8 cellular contexts compared by ENCODE assay signal in the genomic region with DNA sequence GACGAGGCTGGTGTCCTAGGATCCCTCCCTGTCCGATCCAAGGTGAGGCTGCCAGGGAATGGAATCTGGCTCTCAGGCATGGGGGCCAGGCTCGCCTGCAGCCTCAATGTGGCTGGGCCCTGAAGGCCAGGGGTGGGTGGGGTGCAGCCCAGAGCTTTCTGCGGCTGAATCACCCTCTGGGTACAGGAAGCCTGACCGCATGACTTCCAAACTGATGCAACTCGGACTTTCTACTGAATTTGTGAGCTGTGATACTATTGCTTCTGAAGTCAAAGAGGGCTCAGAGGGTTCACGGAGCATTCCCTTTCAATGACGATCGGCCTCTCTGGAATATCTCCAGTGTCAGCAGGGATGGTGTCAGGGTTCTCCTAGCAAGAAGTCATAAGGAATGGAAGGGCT.
DNase-seq lines count a peak whose midpoint lies in the region; ATAC-seq lines count a peak whose summit lies in the region.

No MANE protein-coding gene starts in this region.

- H3K36me3 ChIP-seq in naive thymus-derived CD4-positive, alpha-beta T cell (ENCODE audit: control insufficient read depth in 2 of 3, insufficient read depth in 3 of 3, low read length in 3 of 3), result no peaks in the 10 kb centered on the region
- H3K36me3 ChIP-seq in CD4-positive, alpha-beta memory T cell (ENCODE audit: insufficient read depth, low read length), result no peaks in the 10 kb centered on the region
- H3K36me3 ChIP-seq in HAP-1 (replicated peaks), result no peaks in the 10 kb centered on the region

- no peak overlapping the region for H3K4me3 Mint-ChIP-seq in naive thymus-derived CD4-positive, alpha-beta T cell
- no peak overlapping the region for H3K4me3 Mint-ChIP-seq in CD4-positive, alpha-beta memory T cell

- no peaks in the 10 kb centered on the region for H3K27me3 ChIP-seq in naive thymus-derived CD4-positive, alpha-beta T cell (ENCODE audit: control insufficient read depth in 2 of 2, insufficient read depth in 2 of 2, low read length in 2 of 2)
- H3K27me3 ChIP-seq in CD4-positive, alpha-beta memory T cell (ENCODE audit: insufficient read depth, low read length), result no peaks in the 10 kb centered on the region
- H3K27me3 ChIP-seq in HAP-1 (ENCODE audit: low read depth), result peaks cover 27% of the 10 kb centered on the region

- no peaks in the 10 kb centered on the region for H3K9me3 ChIP-seq in naive thymus-derived CD4-positive, alpha-beta T cell (ENCODE audit: control insufficient read depth in 2 of 3, low read length in 3 of 3)
- H3K9me3 ChIP-seq in CD4-positive, alpha-beta memory T cell (ENCODE audit: control insufficient read depth in 1 of 2, low read length in 2 of 2), result no peaks in the 10 kb centered on the region
- no peaks in the 10 kb centered on the region for H3K9me3 ChIP-seq in HAP-1

- DNase-seq in AG08395 (ENCODE audit: low spot score) (peak; percentile 91), MV-4-11 (lab: John Stamatoyannopoulos, UW) (peak; percentile 88), dermis blood vessel endothelial cell (peak; percentile 31), HAP-1 (ENCODE audit: low spot score in 2 of 2) (no peak)
- peak in 3 of 9 donors; percentile 4 to 20 (median 15) for DNase-seq in naive thymus-derived CD4-positive, alpha-beta T cell
- DNase-seq in CD4-positive, alpha-beta memory T cell, result no peak
- DNase-seq in stimulated activated naive CD4-positive, alpha-beta T cell treated with Interleukin-2 at 50 U/mL for 16 hours (lab: John Stamatoyannopoulos, UW), result no peak

- ATAC-seq in naive thymus-derived CD4-positive, alpha-beta T cell, result peak; percentile 39
- ATAC-seq in HG02623 (IDR thresholded peaks at IDR 0.05; ENCODE audit: unreplicated experiment), result no peak

- peaks cover 18 to 54% (median 32%) of the 10 kb centered on the region in 7 donors for H3K4me1 Mint-ChIP-seq in naive thymus-derived CD4-positive, alpha-beta T cell
- peaks cover 20 to 54% (median 33%) of the 10 kb centered on the region in 4 donors for H3K4me1 Mint-ChIP-seq in CD4-positive, alpha-beta memory T cell

- no peaks in the 10 kb centered on the region for H3K9me3 Mint-ChIP-seq in naive thymus-derived CD4-positive, alpha-beta T cell
- H3K9me3 Mint-ChIP-seq in CD4-positive, alpha-beta memory T cell, result no peaks in the 10 kb centered on the region

- H3K27me3 Mint-ChIP-seq in naive thymus-derived CD4-positive, alpha-beta T cell, result no peaks in the 10 kb centered on the region
- no peaks in the 10 kb centered on the region for H3K27me3 Mint-ChIP-seq in CD4-positive, alpha-beta memory T cell

- intact Hi-C loops in naive thymus-derived CD4-positive, alpha-beta T cell (cut with micrococcal nuclease), result no loop called here
- intact Hi-C loops in CD4-positive, alpha-beta memory T cell (cut with micrococcal nuclease), result no loop called here

- H3K27ac Mint-ChIP-seq in naive thymus-derived CD4-positive, alpha-beta T cell, result peak overlapping the region in 1 of 9 donors; percentile 59
- peak overlapping the region in 3 of 7 donors; percentile 37 to 78 (median 47) for H3K27ac Mint-ChIP-seq in CD4-positive, alpha-beta memory T cell

- no peak overlapping the region for H3K27ac ChIP-seq in naive thymus-derived CD4-positive, alpha-beta T cell (ENCODE audit: low read depth, low read length)
- H3K27ac ChIP-seq in CD4-positive, alpha-beta memory T cell (ENCODE audit: low read depth, low read length), result no peak overlapping the region

- peaks cover 21 to 22% of the 10 kb centered on the region in 2 donors for H3K4me1 ChIP-seq in naive thymus-derived CD4-positive, alpha-beta T cell (ENCODE audit: control insufficient read depth in 2 of 2, insufficient read depth in 2 of 2, low read length in 2 of 2)
- H3K4me1 ChIP-seq in CD4-positive, alpha-beta memory T cell (ENCODE audit: insufficient read depth, low read length), result peaks cover 32% of the 10 kb centered on the region
- H3K4me1 ChIP-seq in HAP-1, result no peaks in the 10 kb centered on the region

- CTCF ChIA-PET in naive thymus-derived CD4-positive, alpha-beta T cell (lab: Charles Lee), result no interaction called here
- CTCF ChIA-PET in CD4-positive, alpha-beta memory T cell (lab: Charles Lee; ENCODE audit: partially characterized antibody), result interaction anchor here (1.3 to 1.5 kb wide), 2 partner anchors 421 to 422 kb away, joined by 3 to 6 read pairs; no protein-coding TSS in a partner anchor

- no peak overlapping the region for H3K4me3 ChIP-seq in naive thymus-derived CD4-positive, alpha-beta T cell (ENCODE audit: low read length)
- H3K4me3 ChIP-seq in CD4-positive, alpha-beta memory T cell (ENCODE audit: low read length in 2 of 2), result no peak overlapping the region
- no peak overlapping the region for H3K4me3 ChIP-seq in HAP-1

- POLR2A ChIA-PET in naive thymus-derived CD4-positive, alpha-beta T cell (lab: Charles Lee), result no interaction called here
- POLR2A ChIA-PET in CD4-positive, alpha-beta memory T cell (lab: Charles Lee; ENCODE audit: partially characterized antibody), result no interaction called here

- in situ Hi-C loops in HAP-1 (cut with MboI; ENCODE audit: low sequenced_read_pairs), result no loop called here

- no peaks in the 10 kb centered on the region for H3K36me3 Mint-ChIP-seq in naive thymus-derived CD4-positive, alpha-beta T cell
- no peaks in the 10 kb centered on the region for H3K36me3 Mint-ChIP-seq in CD4-positive, alpha-beta memory T cell

Comparison
In these comparisons a context has a peak if more than half of its experiments do, and no peak if none do; other contexts are left out.
1. DNase-seq: peak in AG08395 (single experiment), MV-4-11 (single experiment) and dermis blood vessel endothelial cell (single experiment); none in CD4-positive, alpha-beta memory T cell (0 of 5), HAP-1 (0 of 2) and stimulated activated naive CD4-positive, alpha-beta T cell treated with Interleukin-2 at 50 U/mL for 16 hours (single experiment).